ENCODE assay signal across 1 cellular context in genomic region chr15:72117448-72117697, GRCh38.
TF ChIP-seq lines count a peak whose summit lies in the region.

No MANE protein-coding gene starts in this region.

TF ChIP-seq in HepG2, 621 proteins besides CTCF, POLR2A, EP300 and RAD21 (continued from another document and continues in another):
- TF ChIP-seq ZNF367 (CRISPR knock-in tag; IDR thresholded peaks at IDR 0.05; ENCODE audit: borderline replicate concordance) (no peak), MAFG (CRISPR knock-in tag; IDR thresholded peaks at IDR 0.05) (no peak), ZNF740 (CRISPR knock-in tag; IDR thresholded peaks at IDR 0.05) (no peak), ARID3A (IDR thresholded peaks at IDR 0.05; ENCODE audit: low read depth, low read length) (no peak), ISL2 (CRISPR knock-in tag; IDR thresholded peaks at IDR 0.05) (no peak), ASH2L (IDR thresholded peaks at IDR 0.05; ENCODE audit: insufficient read length, low read depth, low read length) (no peak), BCL6 (CRISPR knock-in tag; IDR thresholded peaks at IDR 0.05) (no peak), ZNF275 (CRISPR knock-in tag; IDR thresholded peaks at IDR 0.05; ENCODE audit: borderline replicate concordance) (0 out of 2 replicates have a peak, but pooled peaks have one; percentile 47), TBP (CRISPR knock-in tag; IDR thresholded peaks at IDR 0.05) (no peak), CC2D1A (CRISPR knock-in tag; IDR thresholded peaks at IDR 0.05) (no peak), SOX6 (IDR thresholded peaks at IDR 0.05) (no peak), SOX6 (CRISPR knock-in tag; IDR thresholded peaks at IDR 0.05) (peak; percentile 39), FOXC1 (CRISPR knock-in tag; IDR thresholded peaks at IDR 0.05; ENCODE audit: borderline replicate concordance) (0 out of 2 replicates have a peak, but pooled peaks have one; percentile 57), ZNF468 (CRISPR knock-in tag; IDR thresholded peaks at IDR 0.05) (no peak), RNF2 (conservative IDR thresholded peaks at IDR 0.05; ENCODE audit: low read depth) (no peak), ZNF503 (CRISPR knock-in tag; IDR thresholded peaks at IDR 0.05) (no peak), ZNF383 (CRISPR knock-in tag; IDR thresholded peaks at IDR 0.05; ENCODE audit: borderline replicate concordance) (no peak), ZNF672 (CRISPR knock-in tag; IDR thresholded peaks at IDR 0.05) (no peak), ZHX2 (IDR thresholded peaks at IDR 0.05; ENCODE audit: low read depth) (no peak), ZHX2 (CRISPR knock-in tag; IDR thresholded peaks at IDR 0.05; ENCODE audit: borderline replicate concordance) (no peak), TCF7L2 (IDR thresholded peaks at IDR 0.05; ENCODE audit: low read depth, low read length) (no peak), CAMTA2 (CRISPR knock-in tag; IDR thresholded peaks at IDR 0.05; ENCODE audit: borderline replicate concordance) (no peak), ZBTB34 (CRISPR knock-in tag; IDR thresholded peaks at IDR 0.05) (no peak), ZNF569 (CRISPR knock-in tag; IDR thresholded peaks at IDR 0.05; ENCODE audit: borderline replicate concordance) (no peak), TFE3 (CRISPR knock-in tag; IDR thresholded peaks at IDR 0.05) (no peak), SNAI1 (CRISPR knock-in tag; IDR thresholded peaks at IDR 0.05; ENCODE audit: borderline replicate concordance) (peak; percentile 80; the same call in 1 of the 2 replicates), THRA (CRISPR knock-in tag; IDR thresholded peaks at IDR 0.05; ENCODE audit: borderline replicate concordance) (no peak), KLF12 (CRISPR knock-in tag; IDR thresholded peaks at IDR 0.05; ENCODE audit: borderline replicate concordance) (no peak), KLF9 (CRISPR knock-in tag; IDR thresholded peaks at IDR 0.05; ENCODE audit: low read depth) (no peak), ETV5 (CRISPR knock-in tag; IDR thresholded peaks at IDR 0.05; ENCODE audit: borderline replicate concordance) (no peak), SP1 (IDR thresholded peaks at IDR 0.05) (no peak), SP1 (CRISPR knock-in tag; IDR thresholded peaks at IDR 0.05) (no peak), ZSCAN9 (CRISPR knock-in tag; IDR thresholded peaks at IDR 0.05; ENCODE audit: borderline replicate concordance) (no peak), LRRFIP1 (CRISPR knock-in tag; conservative IDR thresholded peaks at IDR 0.05) (no peak), ZMAT5 (CRISPR knock-in tag; IDR thresholded peaks at IDR 0.05; ENCODE audit: borderline replicate concordance, low read depth) (no peak), GMEB2 (CRISPR knock-in tag; IDR thresholded peaks at IDR 0.05; ENCODE audit: low read depth) (no peak), ZNF121 (CRISPR knock-in tag; IDR thresholded peaks at IDR 0.05) (no peak), ZNF670 (CRISPR knock-in tag; IDR thresholded peaks at IDR 0.05; ENCODE audit: borderline replicate concordance) (no peak), JARID2 (CRISPR knock-in tag; IDR thresholded peaks at IDR 0.05; ENCODE audit: insufficient replicate concordance) (no peak), POGZ (CRISPR knock-in tag; IDR thresholded peaks at IDR 0.05) (peak; percentile 50), ZNF878 (CRISPR knock-in tag; IDR thresholded peaks at IDR 0.05) (no peak), PPARG (CRISPR knock-in tag; conservative IDR thresholded peaks at IDR 0.05) (no peak), GPN1 (CRISPR knock-in tag; IDR thresholded peaks at IDR 0.05; ENCODE audit: borderline replicate concordance) (0 out of 2 replicates have a peak, but pooled peaks have one; percentile 33), MIER2 (CRISPR knock-in tag; IDR thresholded peaks at IDR 0.05) (no peak), ZNF552 (CRISPR knock-in tag; IDR thresholded peaks at IDR 0.05; ENCODE audit: borderline replicate concordance) (no peak; the same call in 1 of the 2 replicates)
